Comparison of ENCODE assay signal across 5 cellular contexts in the genomic region with DNA sequence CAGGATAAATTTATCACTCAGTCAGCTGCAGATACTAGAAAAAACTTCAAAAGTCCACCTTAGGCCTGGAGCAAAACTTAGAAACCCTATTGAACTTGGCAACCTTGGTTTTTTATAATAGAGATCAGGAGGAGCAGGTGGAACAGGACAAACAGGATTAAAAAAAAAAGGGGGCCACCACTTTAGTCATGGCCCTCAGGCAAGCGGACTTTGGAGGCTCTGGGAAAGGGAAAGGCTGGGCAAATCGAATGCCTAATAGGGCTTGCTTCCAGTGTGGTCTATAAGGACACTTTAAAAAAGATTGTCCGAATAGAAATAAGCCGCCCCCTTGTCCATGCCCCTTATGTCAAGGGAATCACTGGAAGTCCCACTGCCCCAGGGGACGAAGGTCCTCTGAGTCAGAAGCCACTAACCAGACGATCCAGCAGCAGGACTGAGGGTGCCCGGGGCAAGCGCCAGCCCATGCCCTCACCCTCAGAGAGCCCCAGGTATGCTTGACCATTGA. TPM values are rescaled to one million over a fixed set of nuclear protein-coding genes. Genes with fewer than 3 reads are reported as not detected.
DNase-seq lines count a peak whose midpoint lies in the region; ATAC-seq and TF ChIP-seq lines count a peak whose summit lies in the region.
"Not testable (repeated sequence)": the region's sequence is repeated elsewhere in the genome, so short reads cannot be mapped to it uniquely, and the experiment has no call there.

No MANE protein-coding gene starts in this region.

- peak overlapping the region; percentile 26 for H3K4me2 ChIP-seq in PC-3 (ENCODE audit: low read length)

- TF ChIP-seq EP300 in esophagus muscularis mucosa (IDR thresholded peaks at IDR 0.05): not testable (repeated sequence)

- peaks cover 13% of the 10 kb centered on the region for H3K9me3 Mint-ChIP-seq in Calu3 (ENCODE audit: low read depth, unreplicated experiment)
- not testable (repeated sequence) for H3K9me3 Mint-ChIP-seq in type B pancreatic cell

- TF ChIP-seq POLR2A in breast epithelium (IDR thresholded peaks at IDR 0.05); esophagus muscularis mucosa (IDR thresholded peaks at IDR 0.05; ENCODE audit: low read depth): not testable (repeated sequence)

- peak overlapping the region; percentile 72 for H3K27ac ChIP-seq in PC-3 (ENCODE audit: low read length)
- H3K27ac ChIP-seq in breast epithelium: peak overlapping the region; percentile 31 to 63
- not testable (repeated sequence) for H3K27ac ChIP-seq in esophagus muscularis mucosa (replicated peaks in 1 of 4)

- H3K36me3 Mint-ChIP-seq in Calu3 (ENCODE audit: insufficient read depth, unreplicated experiment): peaks cover 18% of the 10 kb centered on the region
- not testable (repeated sequence) for H3K36me3 Mint-ChIP-seq in type B pancreatic cell

- H3K79me2 ChIP-seq in PC-3 (ENCODE audit: low read length): not testable (repeated sequence)

- H3K4me3 Mint-ChIP-seq in Calu3 (ENCODE audit: low read depth, unreplicated experiment) (peak overlapping the region; percentile 40), type B pancreatic cell (peak overlapping the region; percentile 21)

- intact Hi-C loops in Calu3 (cut with micrococcal nuclease; ENCODE audit: unreplicated experiment): loop anchor here (2.0 kb wide), 1 partner anchor 26 kb away; no protein-coding TSS in a partner anchor
- intact Hi-C loops in PC-3 (cut with micrococcal nuclease); breast epithelium (cut with DNase I; ENCODE audit: low total_unique reads); esophagus muscularis mucosa (cut with DNase I): not testable (repeated sequence)

- H3K9me3 ChIP-seq in PC-3 (ENCODE audit: low read length); breast epithelium: not testable (repeated sequence)
- H3K9me3 ChIP-seq in esophagus muscularis mucosa: peaks cover 0 to 11% (median 4%) of the 10 kb centered on the region in 4 donors

- H3K4me1 Mint-ChIP-seq in Calu3 (ENCODE audit: low read depth, unreplicated experiment): peaks cover 29% of the 10 kb centered on the region
- H3K4me1 Mint-ChIP-seq in type B pancreatic cell (ENCODE audit: unreplicated experiment): not testable (repeated sequence)

- H2AFZ ChIP-seq in PC-3 (ENCODE audit: low read length): peak overlapping the region; percentile 69

- H4K20me1 ChIP-seq in PC-3 (ENCODE audit: low read length): not testable (repeated sequence)

- H3K27ac Mint-ChIP-seq in Calu3 (ENCODE audit: unreplicated experiment) (peak overlapping the region; percentile 96), type B pancreatic cell (peak overlapping the region; percentile 12)

- H3K4me3 ChIP-seq in PC-3 (ENCODE audit: low read length); breast epithelium; esophagus muscularis mucosa: not testable (repeated sequence)

- not testable (repeated sequence) for H3K27me3 Mint-ChIP-seq in Calu3 (ENCODE audit: unreplicated experiment); type B pancreatic cell

- ATAC-seq in PC-3: not testable (repeated sequence)

- H3K4me1 ChIP-seq in PC-3 (ENCODE audit: insufficient read depth, low read length): peaks cover 15% of the 10 kb centered on the region
- H3K4me1 ChIP-seq in breast epithelium, esophagus muscularis mucosa: not testable (repeated sequence)

- DNase-seq in Calu3: peak; percentile 77
- peak; percentile 75 for DNase-seq in PC-3
- DNase-seq in breast epithelium (ENCODE audit: low spot score in 2 of 2): peak in 1 of 2 donors; percentile 52
- DNase-seq in esophagus muscularis mucosa (ENCODE audit: extremely low spot score): peak; percentile 29
- DNase-seq in type B pancreatic cell (ENCODE audit: extremely low spot score, unreplicated experiment): not testable (repeated sequence)

- H3K27me3 ChIP-seq in PC-3 (ENCODE audit: low read length); breast epithelium; esophagus muscularis mucosa: not testable (repeated sequence)

- not testable (repeated sequence) for H3F3A ChIP-seq in PC-3 (ENCODE audit: low read length, unreplicated experiment)

- not testable (repeated sequence) for TF ChIP-seq CTCF in Calu3 (IDR thresholded peaks at IDR 0.05; ENCODE audit: unreplicated experiment); PC-3 (conservative IDR thresholded peaks at IDR 0.05; ENCODE audit: low read depth, low read length); breast epithelium (IDR thresholded peaks at IDR 0.05); esophagus muscularis mucosa (IDR thresholded peaks at IDR 0.05); type B pancreatic cell (conservative IDR thresholded peaks at IDR 0.05)

- H3K9ac ChIP-seq in PC-3 (ENCODE audit: low read length): not testable (repeated sequence)

- WGBS in esophagus muscularis mucosa: 86% methylated on average over 6 of the region's 8 CpGs

- H3K36me3 ChIP-seq in PC-3 (ENCODE audit: low read depth, low read length); breast epithelium; esophagus muscularis mucosa: not testable (repeated sequence)

- CTCF ChIA-PET in Calu3 (lab: Charles Lee); PC-3 (lab: Charles Lee): not testable (repeated sequence)

- not testable (repeated sequence) for BruUV-seq in Calu3 (replicated peaks; lab: Mats Ljungman, UMichigan); PC-3 (replicated peaks; lab: Mats Ljungman, UMichigan)

- not testable (repeated sequence) for H3K9me2 ChIP-seq in PC-3 (replicated peaks; ENCODE audit: low read length)

- POLR2A ChIA-PET in PC-3 (lab: Charles Lee; ENCODE audit: unreplicated experiment): not testable (repeated sequence)

RNA-seq across cellular contexts. Expression of a gene that starts 11.7 kb away (rescaled TPM):
- total RNA-seq in Calu3 (2022) (159 and 163 TPM in 2 replicates), PC-3 (2014; rRNA removed) (28.2 and 33.9 TPM in 2 replicates), breast epithelium (10 to 100 TPM in 2 of 3 donors, 1 to 10 TPM in 1; 8.5 to 23.9 (median 10.4) TPM), esophagus muscularis mucosa (10 to 100 TPM in 1 of 4 donors, 1 to 10 TPM in 3; 3.0 to 11.6 (median 3.7) TPM), type B pancreatic cell (ENCODE audit: low replicate concordance) (7.0 and 9.0 TPM in 2 replicates)

RNA-seq across cellular contexts. Expression of a gene that starts 27.9 kb away (rescaled TPM):
- 170 and 201 TPM in 2 replicates for total RNA-seq in Calu3 (2022)
- total RNA-seq in PC-3 (2014; rRNA removed): 66.9 and 77.4 TPM in 2 replicates
- 10 to 100 TPM in 2 of 3 donors, 1 to 10 TPM in 1; 8.5 to 20.1 (median 15.4) TPM for total RNA-seq in breast epithelium
- 1 to 10 TPM; 7.3 to 8.7 (median 7.9) TPM for total RNA-seq in esophagus muscularis mucosa
- total RNA-seq in type B pancreatic cell (ENCODE audit: low replicate concordance): 19.6 and 45.1 TPM in 2 replicates
